14 cellular contexts compared by ENCODE assay signal in the genomic region with DNA sequence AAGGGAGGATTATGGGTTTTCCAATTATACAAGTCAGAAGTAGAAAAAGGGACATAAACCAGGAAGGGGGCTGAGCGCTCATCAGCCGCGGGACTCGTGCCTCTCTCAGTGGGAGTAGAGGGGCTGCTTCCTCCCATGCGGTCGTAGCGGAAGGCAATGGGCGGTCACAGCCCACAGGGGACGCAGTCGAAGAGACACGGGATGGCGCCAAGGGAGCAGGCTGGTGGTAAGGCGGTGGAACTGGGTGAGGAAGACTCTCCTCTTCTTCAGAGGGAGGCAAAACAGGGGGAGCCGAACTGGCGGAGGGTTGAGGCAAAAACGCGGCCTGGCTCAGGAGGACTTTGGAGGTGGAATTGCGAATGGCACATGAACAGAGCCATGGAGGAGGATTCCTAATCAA.
DNase-seq lines count a peak whose midpoint lies in the region; ATAC-seq and TF ChIP-seq lines count a peak whose summit lies in the region.
"Had no signal": no experiment of that assay in that cellular context is flagged by ENCODE, and none has a peak within 500 bp of the region (broad histone marks: within the 10 kb centered on the region; RNA-seq: fewer than 3 reads in every experiment).

No MANE protein-coding gene starts in this region.

- ATAC-seq in GM19328 (IDR thresholded peaks at IDR 0.05; ENCODE audit: unreplicated experiment): no peak
- ATAC-seq in GM18511 (IDR thresholded peaks at IDR 0.05; ENCODE audit: unreplicated experiment): no peak
- ATAC-seq: CD8-positive, alpha-beta T cell; HCT116 had no signal

- H4K20me1 ChIP-seq in BLaER1 (no peaks in the 10 kb centered on the region), Loucy (ENCODE audit: insufficient read depth, low read length, poor library complexity, severe bottlenecking) (no peaks in the 10 kb centered on the region), Karpas-422 (ENCODE audit: insufficient read depth, low read depth, low read length) (no peaks in the 10 kb centered on the region)

- H3K4me3 ChIP-seq in BLaER1 (peak overlapping the region; percentile 52), Loucy (ENCODE audit: low read length, poor library complexity, severe bottlenecking) (peak overlapping the region; percentile 80), Karpas-422 (ENCODE audit: low read length) (no peak overlapping the region)
- H3K4me3 ChIP-seq: GM23248 had no signal

- no peaks in the 10 kb centered on the region for H3K9me3 ChIP-seq in BLaER1
- no peaks in the 10 kb centered on the region for H3K9me3 ChIP-seq in Loucy (ENCODE audit: insufficient read depth, low read depth, low read length)
- no peaks in the 10 kb centered on the region for H3K9me3 ChIP-seq in Karpas-422 (ENCODE audit: low read length)

- peak; percentile 82 for DNase-seq in Daoy (ENCODE audit: low read depth)
- DNase-seq in Karpas-422: no peak
- no peak for DNase-seq in stimulated activated naive CD4-positive, alpha-beta T cell treated with Interleukin-2 at 50 U/mL for 16 hours (lab: John Stamatoyannopoulos, UW)
- DNase-seq: CD8-positive, alpha-beta T cell; DMS53; GM23248; KG1 had no signal

- H3K4me1 ChIP-seq in BLaER1: peaks cover 64% of the 10 kb centered on the region
- peaks cover 48% of the 10 kb centered on the region for H3K4me1 ChIP-seq in Loucy (ENCODE audit: insufficient read depth, low read length, poor library complexity, severe bottlenecking)
- H3K4me1 ChIP-seq in Karpas-422 (ENCODE audit: low read length): no peaks in the 10 kb centered on the region

- H2AFZ ChIP-seq in Loucy (ENCODE audit: low read length): 0 out of 2 replicates have a peak overlapping the region, but pooled peaks have one; percentile 14
- no peak overlapping the region for H2AFZ ChIP-seq in Karpas-422 (ENCODE audit: low read length)
- H2AFZ ChIP-seq: GM23248 had no signal

- H3K79me2 ChIP-seq in Loucy (ENCODE audit: insufficient read depth, low read length) (peaks cover 12% of the 10 kb centered on the region; the same call in 1 of the 2 replicates), Karpas-422 (ENCODE audit: low read length) (no peaks in the 10 kb centered on the region)

- H3K4me2 ChIP-seq in BLaER1: peak overlapping the region; percentile 76
- H3K4me2 ChIP-seq in Loucy (ENCODE audit: low read depth, low read length, poor library complexity, severe bottlenecking): peak overlapping the region; percentile 83
- H3K4me2 ChIP-seq in Karpas-422 (ENCODE audit: low read depth, low read length, poor library complexity, severe bottlenecking): no peak overlapping the region

- H3K36me3 ChIP-seq in BLaER1 (no peaks in the 10 kb centered on the region), Loucy (ENCODE audit: insufficient read depth, low read length) (no peaks in the 10 kb centered on the region), Karpas-422 (ENCODE audit: insufficient read depth, low read length) (no peaks in the 10 kb centered on the region)

- H3K9me2 ChIP-seq in Loucy (replicated peaks; ENCODE audit: low read depth, low read length) (no peaks in the 10 kb centered on the region), Karpas-422 (replicated peaks; ENCODE audit: insufficient read depth, low read length) (no peaks in the 10 kb centered on the region)

- H3K27me3 ChIP-seq in BLaER1: no peaks in the 10 kb centered on the region
- no peaks in the 10 kb centered on the region for H3K27me3 ChIP-seq in Loucy (ENCODE audit: insufficient read depth, low read length, poor library complexity, severe bottlenecking)
- no peaks in the 10 kb centered on the region for H3K27me3 ChIP-seq in Karpas-422 (ENCODE audit: low read length)

- TF ChIP-seq CTCF in Loucy (conservative IDR thresholded peaks at IDR 0.05; ENCODE audit: low read length): peak; percentile 25; the same call in 1 of the 2 replicates

- 0 out of 2 replicates have a peak, but pooled peaks cover 3% of the 10 kb centered on the region for H3F3A ChIP-seq in Loucy (ENCODE audit: low read depth)

- H3K9ac ChIP-seq in BLaER1 (peak overlapping the region; percentile 65), Loucy (ENCODE audit: low read depth, low read length, poor library complexity, severe bottlenecking) (peak overlapping the region; percentile 96), Karpas-422 (ENCODE audit: low read length) (no peak overlapping the region)
- H3K9ac ChIP-seq: GM23248 had no signal

- H3K27ac ChIP-seq in BLaER1 (peak overlapping the region; percentile 76), cingulate gyrus (ENCODE audit: low read depth, low read length) (peak overlapping the region; percentile 19), Karpas-422 (ENCODE audit: low read length) (no peak overlapping the region)
- H3K27ac ChIP-seq: GM23248, HL-60 had no signal
